1 cellular context compared by ENCODE assay signal in the genomic region with DNA sequence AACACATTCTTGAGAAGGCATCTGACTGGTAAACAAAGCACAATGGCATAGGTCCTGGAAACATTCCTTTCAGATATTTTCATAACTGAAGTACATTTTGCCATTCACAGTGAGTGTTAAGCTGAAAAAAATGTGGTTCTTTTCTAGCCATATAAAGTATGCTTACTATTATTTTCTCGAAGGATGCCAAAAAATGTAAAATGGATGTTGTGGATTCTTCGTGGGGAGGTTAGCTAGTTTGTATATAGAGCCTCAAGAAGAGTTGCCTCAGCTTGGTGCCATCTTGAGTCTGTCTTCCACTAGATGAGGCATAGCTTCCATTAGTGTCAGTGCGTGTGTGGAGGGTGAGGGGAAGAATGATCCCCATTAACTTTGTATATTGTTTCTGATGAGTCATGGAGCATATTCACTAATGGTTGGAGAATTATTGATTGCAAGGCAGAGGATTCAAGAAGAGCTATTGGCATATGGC.
TF ChIP-seq lines count a peak whose summit lies in the region.

No MANE protein-coding gene starts in this region.

TF ChIP-seq in SK-N-SH, 30 proteins besides CTCF, POLR2A, EP300 and RAD21 (continued from another document):
- TF ChIP-seq, protein P1, sequence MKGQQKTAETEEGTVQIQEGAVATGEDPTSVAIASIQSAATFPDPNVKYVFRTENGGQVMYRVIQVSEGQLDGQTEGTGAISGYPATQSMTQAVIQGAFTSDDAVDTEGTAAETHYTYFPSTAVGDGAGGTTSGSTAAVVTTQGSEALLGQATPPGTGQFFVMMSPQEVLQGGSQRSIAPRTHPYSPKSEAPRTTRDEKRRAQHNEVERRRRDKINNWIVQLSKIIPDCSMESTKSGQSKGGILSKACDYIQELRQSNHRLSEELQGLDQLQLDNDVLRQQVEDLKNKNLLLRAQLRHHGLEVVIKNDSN (IDR thresholded peaks at IDR 0.05; ENCODE audit: borderline replicate concordance, low read depth) = no peak
- TF ChIP-seq TEAD4 (IDR thresholded peaks at IDR 0.05; ENCODE audit: borderline replicate concordance, insufficient read depth) (peak; percentile 44; the same call in 1 of the 2 replicates), NFIC (IDR thresholded peaks at IDR 0.05; ENCODE audit: borderline replicate concordance) (peak; percentile 64), JUND (IDR thresholded peaks at IDR 0.05) (peak; percentile 47), EZH2phosphoT487 (IDR thresholded peaks at IDR 0.05; ENCODE audit: borderline replicate concordance, low read depth) (no peak), GATA2 (CRISPR knock-in tag; IDR thresholded peaks at IDR 0.05) (no peak), TAF1 (IDR thresholded peaks at IDR 0.05; ENCODE audit: borderline replicate concordance, low read depth, low read length) (no peak), RCOR1 (IDR thresholded peaks at IDR 0.05; ENCODE audit: low read length) (no peak), MEF2A (IDR thresholded peaks at IDR 0.05; ENCODE audit: borderline replicate concordance, low read depth) (no peak), ELF1 (IDR thresholded peaks at IDR 0.05) (no peak), TCF12 (IDR thresholded peaks at IDR 0.05) (peak; percentile 59), FOXJ3 (CRISPR knock-in tag; IDR thresholded peaks at IDR 0.05) (no peak), FOSL2 (IDR thresholded peaks at IDR 0.05; ENCODE audit: borderline replicate concordance, low read depth) (peak; percentile 52; the same call in 1 of the 2 replicates), FOXM1 (IDR thresholded peaks at IDR 0.05; ENCODE audit: low read depth) (0 out of 2 replicates have a peak, but pooled peaks have one; percentile 31), NRF1 (IDR thresholded peaks at IDR 0.05; ENCODE audit: low read depth, low read length) (no peak), RXRA (IDR thresholded peaks at IDR 0.05; ENCODE audit: borderline replicate concordance, low read depth) (no peak)
- TF ChIP-seq, protein P2, sequence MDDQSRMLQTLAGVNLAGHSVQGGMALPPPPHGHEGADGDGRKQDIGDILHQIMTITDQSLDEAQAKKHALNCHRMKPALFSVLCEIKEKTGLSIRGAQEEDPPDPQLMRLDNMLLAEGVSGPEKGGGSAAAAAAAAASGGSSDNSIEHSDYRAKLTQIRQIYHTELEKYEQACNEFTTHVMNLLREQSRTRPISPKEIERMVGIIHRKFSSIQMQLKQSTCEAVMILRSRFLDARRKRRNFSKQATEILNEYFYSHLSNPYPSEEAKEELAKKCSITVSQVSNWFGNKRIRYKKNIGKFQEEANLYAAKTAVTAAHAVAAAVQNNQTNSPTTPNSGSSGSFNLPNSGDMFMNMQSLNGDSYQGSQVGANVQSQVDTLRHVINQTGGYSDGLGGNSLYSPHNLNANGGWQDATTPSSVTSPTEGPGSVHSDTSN (IDR thresholded peaks at IDR 0.05) = no peak
- TF ChIP-seq, protein P3, sequence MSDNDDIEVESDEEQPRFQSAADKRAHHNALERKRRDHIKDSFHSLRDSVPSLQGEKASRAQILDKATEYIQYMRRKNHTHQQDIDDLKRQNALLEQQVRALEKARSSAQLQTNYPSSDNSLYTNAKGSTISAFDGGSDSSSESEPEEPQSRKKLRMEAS (IDR thresholded peaks at IDR 0.05; ENCODE audit: low read depth) = peak; percentile 53; the same call in 1 of the 2 replicates
- TF ChIP-seq, protein P4, sequence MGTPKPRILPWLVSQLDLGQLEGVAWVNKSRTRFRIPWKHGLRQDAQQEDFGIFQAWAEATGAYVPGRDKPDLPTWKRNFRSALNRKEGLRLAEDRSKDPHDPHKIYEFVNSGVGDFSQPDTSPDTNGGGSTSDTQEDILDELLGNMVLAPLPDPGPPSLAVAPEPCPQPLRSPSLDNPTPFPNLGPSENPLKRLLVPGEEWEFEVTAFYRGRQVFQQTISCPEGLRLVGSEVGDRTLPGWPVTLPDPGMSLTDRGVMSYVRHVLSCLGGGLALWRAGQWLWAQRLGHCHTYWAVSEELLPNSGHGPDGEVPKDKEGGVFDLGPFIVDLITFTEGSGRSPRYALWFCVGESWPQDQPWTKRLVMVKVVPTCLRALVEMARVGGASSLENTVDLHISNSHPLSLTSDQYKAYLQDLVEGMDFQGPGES (IDR thresholded peaks at IDR 0.05; ENCODE audit: low read depth, low read length) = no peak
- TF ChIP-seq, protein P5, sequence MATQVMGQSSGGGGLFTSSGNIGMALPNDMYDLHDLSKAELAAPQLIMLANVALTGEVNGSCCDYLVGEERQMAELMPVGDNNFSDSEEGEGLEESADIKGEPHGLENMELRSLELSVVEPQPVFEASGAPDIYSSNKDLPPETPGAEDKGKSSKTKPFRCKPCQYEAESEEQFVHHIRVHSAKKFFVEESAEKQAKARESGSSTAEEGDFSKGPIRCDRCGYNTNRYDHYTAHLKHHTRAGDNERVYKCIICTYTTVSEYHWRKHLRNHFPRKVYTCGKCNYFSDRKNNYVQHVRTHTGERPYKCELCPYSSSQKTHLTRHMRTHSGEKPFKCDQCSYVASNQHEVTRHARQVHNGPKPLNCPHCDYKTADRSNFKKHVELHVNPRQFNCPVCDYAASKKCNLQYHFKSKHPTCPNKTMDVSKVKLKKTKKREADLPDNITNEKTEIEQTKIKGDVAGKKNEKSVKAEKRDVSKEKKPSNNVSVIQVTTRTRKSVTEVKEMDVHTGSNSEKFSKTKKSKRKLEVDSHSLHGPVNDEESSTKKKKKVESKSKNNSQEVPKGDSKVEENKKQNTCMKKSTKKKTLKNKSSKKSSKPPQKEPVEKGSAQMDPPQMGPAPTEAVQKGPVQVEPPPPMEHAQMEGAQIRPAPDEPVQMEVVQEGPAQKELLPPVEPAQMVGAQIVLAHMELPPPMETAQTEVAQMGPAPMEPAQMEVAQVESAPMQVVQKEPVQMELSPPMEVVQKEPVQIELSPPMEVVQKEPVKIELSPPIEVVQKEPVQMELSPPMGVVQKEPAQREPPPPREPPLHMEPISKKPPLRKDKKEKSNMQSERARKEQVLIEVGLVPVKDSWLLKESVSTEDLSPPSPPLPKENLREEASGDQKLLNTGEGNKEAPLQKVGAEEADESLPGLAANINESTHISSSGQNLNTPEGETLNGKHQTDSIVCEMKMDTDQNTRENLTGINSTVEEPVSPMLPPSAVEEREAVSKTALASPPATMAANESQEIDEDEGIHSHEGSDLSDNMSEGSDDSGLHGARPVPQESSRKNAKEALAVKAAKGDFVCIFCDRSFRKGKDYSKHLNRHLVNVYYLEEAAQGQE (IDR thresholded peaks at IDR 0.05; ENCODE audit: low read depth, low read length) = no peak
- TF ChIP-seq, protein P6, sequence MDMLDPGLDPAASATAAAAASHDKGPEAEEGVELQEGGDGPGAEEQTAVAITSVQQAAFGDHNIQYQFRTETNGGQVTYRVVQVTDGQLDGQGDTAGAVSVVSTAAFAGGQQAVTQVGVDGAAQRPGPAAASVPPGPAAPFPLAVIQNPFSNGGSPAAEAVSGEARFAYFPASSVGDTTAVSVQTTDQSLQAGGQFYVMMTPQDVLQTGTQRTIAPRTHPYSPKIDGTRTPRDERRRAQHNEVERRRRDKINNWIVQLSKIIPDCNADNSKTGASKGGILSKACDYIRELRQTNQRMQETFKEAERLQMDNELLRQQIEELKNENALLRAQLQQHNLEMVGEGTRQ (IDR thresholded peaks at IDR 0.05; ENCODE audit: borderline replicate concordance, low read depth, low read length) = no peak
- TF ChIP-seq, protein P7, sequence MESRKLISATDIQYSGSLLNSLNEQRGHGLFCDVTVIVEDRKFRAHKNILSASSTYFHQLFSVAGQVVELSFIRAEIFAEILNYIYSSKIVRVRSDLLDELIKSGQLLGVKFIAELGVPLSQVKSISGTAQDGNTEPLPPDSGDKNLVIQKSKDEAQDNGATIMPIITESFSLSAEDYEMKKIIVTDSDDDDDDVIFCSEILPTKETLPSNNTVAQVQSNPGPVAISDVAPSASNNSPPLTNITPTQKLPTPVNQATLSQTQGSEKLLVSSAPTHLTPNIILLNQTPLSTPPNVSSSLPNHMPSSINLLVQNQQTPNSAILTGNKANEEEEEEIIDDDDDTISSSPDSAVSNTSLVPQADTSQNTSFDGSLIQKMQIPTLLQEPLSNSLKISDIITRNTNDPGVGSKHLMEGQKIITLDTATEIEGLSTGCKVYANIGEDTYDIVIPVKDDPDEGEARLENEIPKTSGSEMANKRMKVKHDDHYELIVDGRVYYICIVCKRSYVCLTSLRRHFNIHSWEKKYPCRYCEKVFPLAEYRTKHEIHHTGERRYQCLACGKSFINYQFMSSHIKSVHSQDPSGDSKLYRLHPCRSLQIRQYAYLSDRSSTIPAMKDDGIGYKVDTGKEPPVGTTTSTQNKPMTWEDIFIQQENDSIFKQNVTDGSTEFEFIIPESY (IDR thresholded peaks at IDR 0.05; ENCODE audit: borderline replicate concordance, low read depth) = 0 out of 2 replicates have a peak, but pooled peaks have one; percentile 24
